16 cellular contexts compared by ENCODE assay signal in the genomic region with DNA sequence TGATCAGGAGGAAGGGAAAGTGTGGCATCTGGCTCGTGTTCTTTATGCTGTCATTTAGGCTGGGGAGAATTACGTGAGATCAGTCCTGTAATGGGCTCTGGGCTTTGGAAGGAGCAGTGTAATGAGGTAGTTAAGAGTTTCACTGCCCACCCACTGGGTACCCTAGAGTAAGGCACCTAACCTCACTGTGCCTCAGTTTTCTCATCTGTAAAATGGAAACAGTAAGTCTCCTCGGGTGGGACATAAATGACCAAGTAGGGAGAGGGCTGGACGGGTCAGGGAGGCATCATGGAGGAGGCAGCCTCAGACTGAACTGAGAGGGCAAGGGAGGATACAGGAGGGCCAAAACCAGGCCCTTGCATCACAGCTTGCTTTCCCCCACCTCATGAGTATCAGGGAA.
DNase-seq lines count a peak whose midpoint lies in the region; ATAC-seq, FAIRE-seq and TF ChIP-seq lines count a peak whose summit lies in the region.
"Had no signal": no experiment of that assay in that cellular context is flagged by ENCODE, and none has a peak within 500 bp of the region (broad histone marks: within the 10 kb centered on the region; RNA-seq: fewer than 3 reads in every experiment).

No MANE protein-coding gene starts in this region.

- H3K36me3 ChIP-seq in HepG2 (replicated peaks in 1 of 2; ENCODE audit: control insufficient read depth in 1 of 2, insufficient read depth in 2 of 2, low read length in 2 of 2) (peaks cover 11 to 44% of the 10 kb centered on the region in 2 experiments; a peak in 4 of 5 replicates), right lobe of liver (peaks cover 0 to 9% (median 0%) of the 10 kb centered on the region in 4 donors), rectal smooth muscle tissue (ENCODE audit: control insufficient read depth, insufficient read depth, low read length) (peaks cover 13% of the 10 kb centered on the region), Caco-2 (ENCODE audit: control insufficient read depth, insufficient read depth, low read length) (peaks cover 4% of the 10 kb centered on the region; the same call in 1 of the 2 replicates), upper lobe of right lung (peaks cover 51% of the 10 kb centered on the region)

- peaks cover 17% of the 10 kb centered on the region for H3K4me1 ChIP-seq in HepG2 (ENCODE audit: insufficient read depth, low read length)
- H3K4me1 ChIP-seq in right lobe of liver = no peaks in the 10 kb centered on the region
- H3K4me1 ChIP-seq in rectal smooth muscle tissue (ENCODE audit: control insufficient read depth, insufficient read depth, low read length) = peaks cover 77% of the 10 kb centered on the region
- H3K4me1 ChIP-seq in Caco-2 = peaks cover 14% of the 10 kb centered on the region
- H3K4me1 ChIP-seq in upper lobe of right lung = peaks cover 11% of the 10 kb centered on the region

- FAIRE-seq in HepG2 (lab: Jason Lieb, UNC) (no peak), urothelium cell line (lab: Jason Lieb, UNC) (peak; percentile 27)
- FAIRE-seq: A204.1 had no signal

- H3K79me2 ChIP-seq in HepG2 (ENCODE audit: insufficient read depth, low read length) = no peaks in the 10 kb centered on the region

- no peak overlapping the region for H3K27ac ChIP-seq in HepG2 (ENCODE audit: extremely low read length, insufficient read depth, low read length)
- no peak overlapping the region for H3K27ac ChIP-seq in right lobe of liver
- H3K27ac ChIP-seq in dorsolateral prefrontal cortex = peak overlapping the region in 58 of 59 donors; percentile 0 to 99 (median 86)
- H3K27ac ChIP-seq in rectal smooth muscle tissue (ENCODE audit: low read depth, low read length) = peak overlapping the region; percentile 84
- no peak overlapping the region for H3K27ac ChIP-seq in upper lobe of right lung
- H3K27ac ChIP-seq: KMS-11 had no signal

- no peaks in the 10 kb centered on the region for H4K20me1 ChIP-seq in HepG2 (ENCODE audit: insufficient read depth, low read length)

- H3K9me3 Mint-ChIP-seq in Caco-2 (ENCODE audit: unreplicated experiment) (no peaks in the 10 kb centered on the region), immature natural killer cell (no peaks in the 10 kb centered on the region)
- H3K9me3 Mint-ChIP-seq: GM23338 had no signal

- H3K27me3 Mint-ChIP-seq in Caco-2 (ENCODE audit: insufficient read depth, unreplicated experiment) (no peaks in the 10 kb centered on the region), immature natural killer cell (ENCODE audit: low read depth in 3 of 3) (no peaks in the 10 kb centered on the region)

- TF ChIP-seq RAD21 in HepG2 (CRISPR knock-in tag; IDR thresholded peaks at IDR 0.05) = no peak

- no peak for TF ChIP-seq POLR2A in HepG2 (IDR thresholded peaks at IDR 0.05; ENCODE audit: insufficient read depth in 1 of 2, low read depth in 2 of 2, low read length in 2 of 2)
- TF ChIP-seq POLR2A in right lobe of liver (IDR thresholded peaks at IDR 0.05) = no peak

- in situ Hi-C loops in HepG2 (cut with HindIII; ENCODE audit: extremely low pct_ligation_motif_present, low pct_unique_long_range_greater_than_20kb) = no loop called here

- no peak overlapping the region for H3K4me3 ChIP-seq in HepG2 (replicated peaks in 1 of 3; ENCODE audit: insufficient read depth in 1 of 3, low read depth in 2 of 3, low read length in 3 of 3)
- no peak overlapping the region for H3K4me3 ChIP-seq in right lobe of liver
- no peak overlapping the region for H3K4me3 ChIP-seq in dorsolateral prefrontal cortex
- no peak overlapping the region for H3K4me3 ChIP-seq in rectal smooth muscle tissue (ENCODE audit: low read length)
- no peak overlapping the region for H3K4me3 ChIP-seq in Caco-2 (ENCODE audit: low read depth, low read length)
- no peak overlapping the region for H3K4me3 ChIP-seq in upper lobe of right lung
- H3K4me3 ChIP-seq: GM23338 had no signal

- H3K9ac ChIP-seq in HepG2 (ENCODE audit: insufficient read depth, low read depth, low read length) (no peak overlapping the region), rectal smooth muscle tissue (ENCODE audit: low read length) (no peak overlapping the region)
- H3K9ac ChIP-seq: KMS-11 had no signal

- WGBS in HepG2 (ENCODE audit: low lambda C conversion rate) = 92% methylated on average over 4 of the region's 4 CpGs
- WGBS in right lobe of liver (ENCODE audit: insufficient coverage, low coverage, low lambda C conversion rate, missing lambda C conversion rate) = 95% methylated on average over 3 of the region's 4 CpGs

- peaks cover 2% of the 10 kb centered on the region for H3K4me1 Mint-ChIP-seq in Caco-2 (ENCODE audit: low read depth, unreplicated experiment)
- no peaks in the 10 kb centered on the region for H3K4me1 Mint-ChIP-seq in immature natural killer cell

- CTCF ChIA-PET in HepG2 (lab: Yijun Ruan, JAX; ENCODE audit: low intra/inter-chr PET ratio, low total read pairs) (no interaction called here), Caco-2 (lab: Charles Lee) (no interaction called here)

- intact Hi-C loops in HepG2 (cut with micrococcal nuclease; ENCODE audit: unreplicated experiment) = no loop called here
- intact Hi-C loops in right lobe of liver (cut with DNase I) = no loop called here
- intact Hi-C loops in dorsolateral prefrontal cortex (cut with DNase I) = loop anchor here (5.0 kb wide), 1 partner anchor 49 kb away; no protein-coding TSS in a partner anchor
- intact Hi-C loops in Caco-2 (cut with micrococcal nuclease; ENCODE audit: unreplicated experiment) = no loop called here
- intact Hi-C loops in upper lobe of right lung (cut with DNase I) = no loop called here

- no peaks in the 10 kb centered on the region for H3K9me3 ChIP-seq in HepG2 (ENCODE audit: low read length)
- H3K9me3 ChIP-seq in right lobe of liver = no peaks in the 10 kb centered on the region
- H3K9me3 ChIP-seq in Caco-2 = no peaks in the 10 kb centered on the region
- H3K9me3 ChIP-seq in upper lobe of right lung = no peaks in the 10 kb centered on the region

- H3K36me3 Mint-ChIP-seq in Caco-2 (ENCODE audit: insufficient read depth, unreplicated experiment) = peaks cover 53% of the 10 kb centered on the region
- H3K36me3 Mint-ChIP-seq in immature natural killer cell = peaks cover 17 to 33% (median 17%) of the 10 kb centered on the region in 3 donors

- no peak for TF ChIP-seq EP300 in HepG2 (IDR thresholded peaks at IDR 0.05; ENCODE audit: low read depth in 2 of 2, low read length in 2 of 2)
- TF ChIP-seq EP300 in HepG2 (CRISPR knock-in tag; IDR thresholded peaks at IDR 0.05; ENCODE audit: borderline replicate concordance) = no peak

- no peak overlapping the region for H3K4me3 Mint-ChIP-seq in Caco-2 (ENCODE audit: unreplicated experiment)
- no peak overlapping the region for H3K4me3 Mint-ChIP-seq in immature natural killer cell
- H3K4me3 Mint-ChIP-seq: GM23338 had no signal

- no peak overlapping the region for H3K27ac Mint-ChIP-seq in Caco-2 (ENCODE audit: unreplicated experiment)
- H3K27ac Mint-ChIP-seq in immature natural killer cell = no peak overlapping the region
- H3K27ac Mint-ChIP-seq: GM23338 had no signal

- POLR2A ChIA-PET in HepG2 (lab: Yijun Ruan, JAX) = no interaction called here
- POLR2A ChIA-PET in Caco-2 (lab: Charles Lee) = no interaction called here

- BruUV-seq in HepG2 (replicated peaks; lab: Mats Ljungman, UMichigan) (no TSS peak), Caco-2 (replicated peaks; lab: Mats Ljungman, UMichigan) (no TSS peak)

- H2AFZ ChIP-seq in HepG2 (ENCODE audit: low read length) = no peak overlapping the region
- H2AFZ ChIP-seq: GM23338 had no signal

- TF ChIP-seq CTCF in HepG2 (CRISPR knock-in tag; IDR thresholded peaks at IDR 0.05) = no peak
- TF ChIP-seq CTCF in right lobe of liver (IDR thresholded peaks at IDR 0.05) = no peak
- TF ChIP-seq CTCF in dorsolateral prefrontal cortex (IDR thresholded peaks at IDR 0.05 in 54 of 56, conservative IDR thresholded peaks at IDR 0.05 in 2 of 56; ENCODE audit: low read depth in 1 of 56, partially characterized antibody in 56 of 56) = no peak
- no peak for TF ChIP-seq CTCF in Caco-2 (IDR thresholded peaks at IDR 0.05; ENCODE audit: insufficient read depth in 1 of 2, low read depth in 1 of 2, low read length in 1 of 2, severe bottlenecking in 1 of 2, unreplicated experiment in 1 of 2)
- no peak for TF ChIP-seq CTCF in upper lobe of right lung (IDR thresholded peaks at IDR 0.05)

- no peak for ATAC-seq in HepG2
- no peak for ATAC-seq in right lobe of liver
- no peak for ATAC-seq in upper lobe of right lung
- ATAC-seq: GM23338, Panc1, Right ventricle myocardium inferior had no signal

- H3K4me2 ChIP-seq in HepG2 (ENCODE audit: low read depth, low read length) = no peak overlapping the region
- H3K4me2 ChIP-seq: GM23338, KMS-11 had no signal

- DNase-seq in HepG2 (ENCODE audit: low spot score) (no peak), right lobe of liver (no peak), dorsolateral prefrontal cortex (no peak), urothelium cell line (ENCODE audit: low spot score) (no peak), Caco-2 (no peak), upper lobe of right lung (no peak), immature natural killer cell (no peak)
- DNase-seq: NCI-H1092, NCI-H1694, NCI-H748 treated with DMSO at 0.1 percent for 48 hours had no signal

- H3K27me3 ChIP-seq in HepG2 (ENCODE audit: control insufficient read depth in 1 of 2, insufficient read depth in 2 of 2, low read length in 2 of 2) (no peaks in the 10 kb centered on the region), right lobe of liver (no peaks in the 10 kb centered on the region), dorsolateral prefrontal cortex (no peaks in the 10 kb centered on the region), rectal smooth muscle tissue (ENCODE audit: control insufficient read depth, insufficient read depth, low read length) (no peaks in the 10 kb centered on the region), Caco-2 (replicated peaks; ENCODE audit: control insufficient read depth, insufficient read depth, low read length) (no peaks in the 10 kb centered on the region), upper lobe of right lung (no peaks in the 10 kb centered on the region)

TF ChIP-seq in HepG2, 621 proteins besides CTCF, POLR2A, EP300 and RAD21:
- TF ChIP-seq MAFK (conservative IDR thresholded peaks at IDR 0.05 in 1 of 2, IDR thresholded peaks at IDR 0.05 in 1 of 2; ENCODE audit: low read length in 2 of 2) (no peak), ZNF629 (CRISPR knock-in tag; conservative IDR thresholded peaks at IDR 0.05) (peak; percentile 83)

Comparison
In these comparisons a context has a peak if more than half of its experiments do, and no peak if none do; other contexts are left out.
1. H3K27ac ChIP-seq: peak in dorsolateral prefrontal cortex (58 of 59) and rectal smooth muscle tissue (single experiment); none in HepG2 (single experiment), right lobe of liver (0 of 3) and upper lobe of right lung (single experiment).
2. intact Hi-C loops: an anchor here in dorsolateral prefrontal cortex (5.0 kb wide); none called in HepG2, right lobe of liver, Caco-2 and upper lobe of right lung.